In the genomic region with DNA sequence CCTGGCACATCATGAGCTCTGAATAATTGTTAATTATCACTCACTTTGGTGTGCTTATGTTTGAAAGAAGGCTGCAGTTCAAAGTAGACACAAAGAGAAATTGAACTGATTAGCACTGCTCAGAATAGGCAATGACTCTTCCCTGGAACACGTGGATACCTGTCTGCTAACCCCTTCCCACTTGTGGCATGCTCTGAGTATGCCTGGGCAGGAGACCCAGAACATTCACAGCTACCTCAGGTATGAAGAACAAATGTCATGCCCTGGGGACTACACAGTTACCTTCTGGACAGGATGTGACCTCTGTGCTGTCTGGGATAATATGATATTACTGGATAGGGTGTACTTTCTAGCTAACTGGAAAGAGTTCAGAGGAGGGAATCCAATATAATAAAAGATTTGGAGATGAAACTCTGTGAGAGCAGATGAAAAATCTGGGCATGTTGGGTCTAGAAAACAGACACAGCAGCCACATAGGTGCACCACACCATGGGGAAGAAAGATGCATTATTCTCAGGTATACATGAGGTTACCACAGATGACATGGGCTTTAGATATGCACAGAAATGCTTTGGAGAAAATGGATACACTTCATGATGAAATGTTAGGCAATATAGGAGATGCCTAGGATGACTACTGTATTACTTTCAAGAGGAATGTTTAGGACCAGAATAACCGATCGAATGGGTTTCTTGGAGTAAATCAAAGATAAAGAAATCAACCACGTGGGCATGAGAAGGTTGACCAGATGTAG, we compare ENCODE assay signal across 31 cellular contexts.
DNase-seq lines count a peak whose midpoint lies in the region; ATAC-seq and TF ChIP-seq lines count a peak whose summit lies in the region.
"Had no signal": no experiment of that assay in that cellular context is flagged by ENCODE, and none has a peak within 500 bp of the region (broad histone marks: within the 10 kb centered on the region; RNA-seq: fewer than 3 reads in every experiment).

No MANE protein-coding gene starts in this region.

- H3K27ac Mint-ChIP-seq in glutamatergic neuron (ENCODE audit: unreplicated experiment) = no peak overlapping the region
- H3K27ac Mint-ChIP-seq: activated CD4-positive, alpha-beta T cell treated with anti-CD3 and anti-CD28 coated beads, Interleukin-2, amount 10 ng/mL, durations not matched to agents 24 days and 14 days; activated naive CD8-positive, alpha-beta T cell treated with anti-CD3 and anti-CD28 coated beads, Interleukin-2, amount 10 ng/mL, durations not matched to agents 7 days and 5 days; CD4-positive, CD25-positive, alpha-beta regulatory T cell; WTC11 had no signal

- no peak for TF ChIP-seq CTCF in AG04450 (IDR thresholded peaks at IDR 0.05; ENCODE audit: low read depth, low read length)
- no peak for TF ChIP-seq CTCF in WERI-Rb-1 (IDR thresholded peaks at IDR 0.05; ENCODE audit: low read depth, low read length)
- no peak for TF ChIP-seq CTCF in glutamatergic neuron (IDR thresholded peaks at IDR 0.05; ENCODE audit: partially characterized antibody, unreplicated experiment)

- no peaks in the 10 kb centered on the region for H3K9me3 ChIP-seq in AG04450 (ENCODE audit: control insufficient read depth, insufficient read depth, low read length)
- H3K9me3 ChIP-seq in WERI-Rb-1 (ENCODE audit: severe bottlenecking) = no peaks in the 10 kb centered on the region
- H3K9me3 ChIP-seq: left ventricle myocardium inferior, suprapubic skin, upper lobe of right lung had no signal

- no peaks in the 10 kb centered on the region for H3K9me3 Mint-ChIP-seq in glutamatergic neuron (ENCODE audit: unreplicated experiment)
- H3K9me3 Mint-ChIP-seq: activated naive CD8-positive, alpha-beta T cell treated with anti-CD3 and anti-CD28 coated beads, Interleukin-2, amount 10 ng/mL, durations not matched to agents 7 days and 5 days; CD4-positive, CD25-positive, alpha-beta regulatory T cell had no signal

- CTCF ChIA-PET in AG04450 (lab: Charles Lee) = interaction anchor here (0.5 to 2.5 kb wide), 4 partner anchors 108 to 496 kb away, joined by 3 to 11 read pairs (median 5); no protein-coding TSS in a partner anchor

- no peaks in the 10 kb centered on the region for H3K4me1 Mint-ChIP-seq in glutamatergic neuron (ENCODE audit: low read depth, unreplicated experiment)
- H3K4me1 Mint-ChIP-seq: activated naive CD8-positive, alpha-beta T cell treated with anti-CD3 and anti-CD28 coated beads, Interleukin-2, amount 10 ng/mL, durations not matched to agents 7 days and 5 days; CD4-positive, CD25-positive, alpha-beta regulatory T cell; WTC11 had no signal

- no peaks in the 10 kb centered on the region for H3K27me3 ChIP-seq in AG04450 (ENCODE audit: control insufficient read depth, insufficient read depth, low read length)
- no peaks in the 10 kb centered on the region for H3K27me3 ChIP-seq in WERI-Rb-1 (ENCODE audit: insufficient read depth, low read depth, severe bottlenecking)
- H3K27me3 ChIP-seq: suprapubic skin, upper lobe of right lung had no signal

- H3K36me3 Mint-ChIP-seq in glutamatergic neuron (ENCODE audit: unreplicated experiment) = no peaks in the 10 kb centered on the region
- H3K36me3 Mint-ChIP-seq: activated naive CD8-positive, alpha-beta T cell treated with anti-CD3 and anti-CD28 coated beads, Interleukin-2, amount 10 ng/mL, durations not matched to agents 7 days and 5 days; CD4-positive, CD25-positive, alpha-beta regulatory T cell; WTC11 had no signal

- no peak overlapping the region for H3K27ac ChIP-seq in AG04450 (ENCODE audit: low read depth, low read length)
- H3K27ac ChIP-seq in WERI-Rb-1 = peak overlapping the region; percentile 9
- H3K27ac ChIP-seq: HL-60, left ventricle myocardium inferior, suprapubic skin, upper lobe of right lung had no signal

- DNase-seq in AG04450 (ENCODE audit: low read depth, low spot score) = peak; percentile 15
- peak; percentile 17 for DNase-seq in HCEC 1CT
- no peak for DNase-seq in WERI-Rb-1
- peak; percentile 3 for DNase-seq in fibroblast of gingiva (ENCODE audit: low read depth)
- no peak for DNase-seq in ecto neural progenitor cell (ENCODE audit: low spot score)
- no peak for DNase-seq in glutamatergic neuron
- DNase-seq: activated CD4-positive, alpha-beta T cell treated with anti-CD3 and anti-CD28 coated beads, Interleukin-2, amount 10 ng/mL, durations not matched to agents 24 days and 14 days; activated effector memory CD4-positive, alpha-beta T cell treated with Interleukin-2 at 50 U/mL for 16 hours; activated naive CD8-positive, alpha-beta T cell treated with anti-CD3 and anti-CD28 coated beads, Interleukin-2, amount 10 ng/mL, durations not matched to agents 7 days and 5 days; AML-193; Calu3; caudate nucleus; CD4-positive, CD25-positive, alpha-beta regulatory T cell; dermis blood vessel endothelial cell; DMS79 treated with DMSO at 0.1 percent for 48 hours; islet precursor cell; Karpas-422; left ventricle myocardium inferior; NCI-H1417 treated with DMSO at 0.1 percent for 48 hours; NCI-H2081 treated with DMSO at 0.1 percent for 48 hours; NCI-H345; stimulated activated naive CD4-positive, alpha-beta T cell; SW 1271; T-helper 9 cell; upper lobe of right lung had no signal

- POLR2A ChIA-PET in AG04450 (lab: Yijun Ruan, JAX) = no interaction called here

- no peaks in the 10 kb centered on the region for H3K36me3 ChIP-seq in WERI-Rb-1
- H3K36me3 ChIP-seq: left ventricle myocardium inferior, suprapubic skin, upper lobe of right lung had no signal

- H3K27me3 Mint-ChIP-seq in glutamatergic neuron (ENCODE audit: unreplicated experiment) = no peaks in the 10 kb centered on the region
- H3K27me3 Mint-ChIP-seq: CD4-positive, CD25-positive, alpha-beta regulatory T cell had no signal

- H3K4me3 Mint-ChIP-seq in glutamatergic neuron (ENCODE audit: unreplicated experiment) = no peak overlapping the region
- H3K4me3 Mint-ChIP-seq: activated CD4-positive, alpha-beta T cell treated with anti-CD3 and anti-CD28 coated beads, Interleukin-2, amount 10 ng/mL, durations not matched to agents 24 days and 14 days; activated naive CD8-positive, alpha-beta T cell treated with anti-CD3 and anti-CD28 coated beads, Interleukin-2, amount 10 ng/mL, durations not matched to agents 7 days and 5 days; CD4-positive, CD25-positive, alpha-beta regulatory T cell; WTC11 had no signal

- H3K4me3 ChIP-seq in AG04450 (ENCODE audit: low read depth, low read length) (no peak overlapping the region), WERI-Rb-1 (ENCODE audit: low read depth, low read length) (no peak overlapping the region)
- H3K4me3 ChIP-seq: left ventricle myocardium inferior, smooth muscle cell, suprapubic skin, upper lobe of right lung had no signal

- ATAC-seq in HG02610 (IDR thresholded peaks at IDR 0.05; ENCODE audit: unreplicated experiment) = no peak
- no peak for ATAC-seq in GM19324 (IDR thresholded peaks at IDR 0.05; ENCODE audit: low FRiP score, unreplicated experiment)
- ATAC-seq: upper lobe of right lung, WTC11 had no signal

Comparison
In these comparisons a context has a peak if more than half of its experiments do, and no peak if none do; other contexts are left out.
1. DNase-seq: peak in AG04450 (single experiment), HCEC 1CT (single experiment) and fibroblast of gingiva (single experiment); none in WERI-Rb-1 (single experiment), ecto neural progenitor cell (single experiment) and glutamatergic neuron (single experiment).